ENCODE assay signal across 8 cellular contexts in the genomic region with DNA sequence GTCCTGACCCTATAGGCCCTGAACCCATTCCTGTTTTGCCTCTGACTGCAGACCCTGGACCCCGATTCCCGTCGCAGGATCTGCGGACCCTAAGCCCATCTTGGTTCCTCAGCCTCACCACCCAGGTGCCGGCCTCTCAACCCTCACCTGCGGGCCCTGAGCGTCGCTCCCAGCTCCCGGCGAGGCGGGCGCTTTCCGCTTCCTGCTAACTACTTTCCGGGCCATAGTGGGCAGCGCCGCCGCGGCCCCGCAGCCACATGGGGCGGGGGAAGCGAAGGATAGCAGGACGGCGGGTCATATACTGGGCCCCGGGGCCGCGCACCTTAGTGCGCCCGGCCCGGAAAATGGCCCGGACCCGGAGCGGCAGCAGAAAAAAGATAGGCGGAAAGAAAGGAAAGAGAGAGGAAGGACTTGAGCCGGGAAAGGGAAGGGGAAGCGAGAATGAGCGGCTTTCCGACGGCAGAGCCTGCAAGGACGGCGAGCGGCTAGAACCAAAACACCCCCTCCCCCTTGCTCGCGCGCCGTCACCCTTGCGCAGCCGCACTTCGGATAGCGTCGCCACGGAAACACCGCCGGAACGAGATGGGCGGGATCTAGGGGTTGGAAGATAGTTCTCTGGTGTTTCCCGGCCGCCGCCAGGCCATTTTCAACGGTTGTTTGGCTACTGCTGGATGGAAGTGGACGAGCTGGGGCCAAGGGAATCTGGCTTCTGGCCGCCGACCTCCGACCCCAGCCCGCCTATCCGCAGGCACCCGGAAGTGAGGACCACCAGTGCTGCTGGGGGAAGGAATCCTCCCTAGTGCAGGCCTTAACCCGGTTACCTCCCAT. TPM values are rescaled to one million over a fixed set of nuclear protein-coding genes. Genes with fewer than 3 reads are reported as not detected.
DNase-seq lines count a peak whose midpoint lies in the region; ATAC-seq and TF ChIP-seq lines count a peak whose summit lies in the region.

A gene (minus strand): TSS at position 492 of the 828 bp plus-strand sequence. CDS start 267 bp downstream, at position 225.

- H3K27ac ChIP-seq in GM23248 (peak within 1 kb of the TSS; percentile 82), RWPE1 (peak within 1 kb of the TSS; percentile 90)

- H3K27me3 Mint-ChIP-seq in natural killer cell treated with Interleukin-12 subunit alpha and Interleukin-12 subunit beta and Interleukin-15 and Interleukin-18, amount 100 ng/mL, for 72 hours, result no peaks in the 10 kb centered on the region

- peak; percentile 92 for DNase-seq in EH (ENCODE audit: low read depth)
- peak; percentile 96 for DNase-seq in GM23248
- DNase-seq in Kasumi-1 (lab: John Stamatoyannopoulos, UW), result peak; percentile 92 to 94
- peak; percentile 98 for DNase-seq in RWPE1 (ENCODE audit: low spot score)
- peak; percentile 86 for DNase-seq in activated effector memory CD4-positive, alpha-beta T cell treated with Interleukin-2 at 50 U/mL for 16 hours
- DNase-seq in fibroblast of pulmonary artery (ENCODE audit: low read depth), result peak; percentile 94
- DNase-seq in natural killer cell treated with Interleukin-12 subunit alpha and Interleukin-12 subunit beta and Interleukin-15 and Interleukin-18, amount 100 ng/mL, for 72 hours (ENCODE audit: low spot score), result peak; percentile 92
- peak; percentile 85 for DNase-seq in stimulated activated naive CD4-positive, alpha-beta T cell treated with Interleukin-2 at 50 U/mL for 16 hours (lab: John Stamatoyannopoulos, UW)

- TF ChIP-seq CTCF in RWPE1 (conservative IDR thresholded peaks at IDR 0.05; ENCODE audit: low read depth) (no peak), fibroblast of pulmonary artery (IDR thresholded peaks at IDR 0.05; ENCODE audit: low read length, missing control alignments) (no peak)

- H3K4me3 Mint-ChIP-seq in natural killer cell treated with Interleukin-12 subunit alpha and Interleukin-12 subunit beta and Interleukin-15 and Interleukin-18, amount 100 ng/mL, for 72 hours, result peak within 1 kb of the TSS; percentile 100

- peak within 1 kb of the TSS; percentile 95 for H3K9ac ChIP-seq in GM23248

- in situ Hi-C loops in GM23248 (cut with MboI), result no loop called here

- H3K27ac Mint-ChIP-seq in natural killer cell treated with Interleukin-12 subunit alpha and Interleukin-12 subunit beta and Interleukin-15 and Interleukin-18, amount 100 ng/mL, for 72 hours, result peak within 1 kb of the TSS; percentile 98

- H3K27me3 ChIP-seq in GM23248 (replicated peaks; ENCODE audit: insufficient read depth), result no peaks in the 10 kb centered on the region

- peak; percentile 93 to 97 for ATAC-seq in natural killer cell treated with Interleukin-12 subunit alpha and Interleukin-12 subunit beta and Interleukin-15 and Interleukin-18, amount 100 ng/mL, for 72 hours

- H3K4me3 ChIP-seq in GM23248 (peak within 1 kb of the TSS; percentile 96), fibroblast of pulmonary artery (replicated peaks; ENCODE audit: low read depth, low read length) (peak within 1 kb of the TSS; percentile 98)

- CTCF ChIA-PET in RWPE1 (lab: Yijun Ruan, JAX), result interaction anchor here (0.5 to 2.2 kb wide), 3 partner anchors 13 to 127 kb away, joined by 3 to 12 read pairs (median 8); no protein-coding TSS in a partner anchor

- H4K20me1 ChIP-seq in GM23248 (ENCODE audit: insufficient read depth), result no peaks in the 10 kb centered on the region

- H3K4me1 Mint-ChIP-seq in natural killer cell treated with Interleukin-12 subunit alpha and Interleukin-12 subunit beta and Interleukin-15 and Interleukin-18, amount 100 ng/mL, for 72 hours (ENCODE audit: low read depth in 2 of 2), result peaks cover 43 to 53% of the 10 kb centered on the region in 2 donors

- POLR2A ChIA-PET in RWPE1 (lab: Yijun Ruan, JAX; ENCODE audit: low non-redundant PET), result interaction anchor here (0.6 kb wide), 1 partner anchor 57 kb away, joined by 3 read pairs; no protein-coding TSS in a partner anchor

- H3K9me2 ChIP-seq in GM23248 (ENCODE audit: insufficient read depth), result no peaks in the 10 kb centered on the region

- H3F3A ChIP-seq in GM23248 (ENCODE audit: insufficient read depth), result 0 out of 2 replicates have a peak, but pooled peaks cover 10% of the 10 kb centered on the region

- no peaks in the 10 kb centered on the region for H3K9me3 ChIP-seq in GM23248 (ENCODE audit: low read depth)

- peaks cover 21% of the 10 kb centered on the region for H3K4me1 ChIP-seq in GM23248 (ENCODE audit: insufficient read depth)

- H2AFZ ChIP-seq in GM23248, result peak within 1 kb of the TSS; percentile 87

- peaks cover 30% of the 10 kb centered on the region; the same call in 1 of the 2 replicates for H3K36me3 ChIP-seq in GM23248 (ENCODE audit: low read depth)

- H3K36me3 Mint-ChIP-seq in natural killer cell treated with Interleukin-12 subunit alpha and Interleukin-12 subunit beta and Interleukin-15 and Interleukin-18, amount 100 ng/mL, for 72 hours, result peaks cover 27% of the 10 kb centered on the region

- no peaks in the 10 kb centered on the region for H3K9me3 Mint-ChIP-seq in natural killer cell treated with Interleukin-12 subunit alpha and Interleukin-12 subunit beta and Interleukin-15 and Interleukin-18, amount 100 ng/mL, for 72 hours

- H3K79me2 ChIP-seq in GM23248 (ENCODE audit: insufficient read depth), result peaks cover 50% of the 10 kb centered on the region

- H3K4me2 ChIP-seq in GM23248 (ENCODE audit: unreplicated experiment), result peak within 1 kb of the TSS; percentile 96

- 1 to 2% methylated on average over 57 to 67 of the region's 67 CpGs for WGBS in GM23248 (ENCODE audit: low coverage in 1 of 2, low lambda C conversion rate in 2 of 2, missing lambda C conversion rate in 2 of 2), 2 experiments

RNA-seq across cellular contexts. Expression of the gene that starts here (rescaled TPM):
- total RNA-seq in GM23248 (2014; rRNA removed; shearing (Covaris generic)), result 21.1 and 22.2 TPM in 2 replicates
- polyA plus RNA-seq in GM23248 (2016; fragmentation: Nextera tagmentation; extraction: Ambion mirVana), result 21.7 and 23.6 TPM in 2 replicates
- 10 to 100 TPM; 36.5 to 54.8 TPM for total RNA-seq in natural killer cell treated with Interleukin-12 subunit alpha and Interleukin-12 subunit beta and Interleukin-15 and Interleukin-18, amount 100 ng/mL, for 72 hours

Comparison
In these comparisons a context has a peak if more than half of its experiments do, and no peak if none do; other contexts are left out.
1. Peak in every context shown above with its lines: DNase-seq, ATAC-seq, H3K4me3 ChIP-seq and H3K27ac ChIP-seq.